8 cellular contexts compared by ENCODE assay signal in genomic region chr11:66478823-66479740, GRCh38. TPM values are rescaled to one million over a fixed set of nuclear protein-coding genes. Genes with fewer than 3 reads are reported as not detected.
A peak's percentile ranks its signal among the peaks of the same experiment; 100 is the strongest.
DNase-seq lines count a peak whose midpoint lies in the region; ATAC-seq lines count a peak whose summit lies in the region.

No MANE protein-coding gene starts in this region.

- CTCF ChIA-PET in activated CD4-positive, alpha-beta T cell treated with anti-CD3 and anti-CD28 coated beads, Interleukin-2, amount 10 ng/mL, durations not matched to agents 7 days and 5 days (lab: Charles Lee) = interaction anchor here (1.1 to 2.2 kb wide), 5 partner anchors 9 to 40 kb away, joined by 3 to 12 read pairs (median 4); partner anchors contain the start of genes MRPL11 and PELI3

- peak; percentile 6 for ATAC-seq in esophagus mucosa
- ATAC-seq in naive B cell (ENCODE audit: low read depth in 2 of 2) = no peak

- DNase-seq in DMS 273 (lab: John Stamatoyannopoulos, UW; ENCODE audit: unreplicated experiment) (peak; percentile 55), DMS 273 treated with DMSO at 0.1 percent for 48 hours (lab: John Stamatoyannopoulos, UW) (no peak), naive B cell (peak; percentile 53), Ammon's horn (ENCODE audit: low spot score) (no peak), SHP77 (lab: John Stamatoyannopoulos, UW) (no peak)
- peak; percentile 17 for DNase-seq in activated CD4-positive, alpha-beta T cell treated with anti-CD3 and anti-CD28 coated beads, Interleukin-2, amount 10 ng/mL, durations not matched to agents 7 days and 5 days

- H3K9me3 Mint-ChIP-seq in activated CD4-positive, alpha-beta T cell treated with anti-CD3 and anti-CD28 coated beads, Interleukin-2, amount 10 ng/mL, durations not matched to agents 7 days and 5 days = no peaks in the 10 kb centered on the region
- no peaks in the 10 kb centered on the region for H3K9me3 Mint-ChIP-seq in naive B cell

- H3K36me3 ChIP-seq in KOPT-K1 (ENCODE audit: insufficient read depth, low read length) = peaks cover 20% of the 10 kb centered on the region; the same call in 1 of the 2 replicates

- POLR2A ChIA-PET in activated CD4-positive, alpha-beta T cell treated with anti-CD3 and anti-CD28 coated beads, Interleukin-2, amount 10 ng/mL, durations not matched to agents 7 days and 5 days (lab: Charles Lee) = no interaction called here

- no peaks in the 10 kb centered on the region for H3K9me3 ChIP-seq in KOPT-K1 (ENCODE audit: insufficient read depth, low read length, poor library complexity, severe bottlenecking)

- H3K27me3 Mint-ChIP-seq in activated CD4-positive, alpha-beta T cell treated with anti-CD3 and anti-CD28 coated beads, Interleukin-2, amount 10 ng/mL, durations not matched to agents 7 days and 5 days = no peaks in the 10 kb centered on the region
- no peaks in the 10 kb centered on the region for H3K27me3 Mint-ChIP-seq in naive B cell

- H3K27ac ChIP-seq in KOPT-K1 (ENCODE audit: low read depth, low read length, poor library complexity, severe bottlenecking) = peak overlapping the region; percentile 78

- H3K27ac Mint-ChIP-seq in activated CD4-positive, alpha-beta T cell treated with anti-CD3 and anti-CD28 coated beads, Interleukin-2, amount 10 ng/mL, durations not matched to agents 7 days and 5 days = peak overlapping the region; percentile 95
- H3K27ac Mint-ChIP-seq in naive B cell = peak overlapping the region; percentile 77 to 95 (median 88)

- H3K4me3 Mint-ChIP-seq in activated CD4-positive, alpha-beta T cell treated with anti-CD3 and anti-CD28 coated beads, Interleukin-2, amount 10 ng/mL, durations not matched to agents 7 days and 5 days = peak overlapping the region; percentile 87
- peak overlapping the region; percentile 91 to 95 (median 93) for H3K4me3 Mint-ChIP-seq in naive B cell

- H3K4me1 Mint-ChIP-seq in activated CD4-positive, alpha-beta T cell treated with anti-CD3 and anti-CD28 coated beads, Interleukin-2, amount 10 ng/mL, durations not matched to agents 7 days and 5 days = peaks cover 24% of the 10 kb centered on the region
- peaks cover 26 to 32% (median 27%) of the 10 kb centered on the region in 3 donors for H3K4me1 Mint-ChIP-seq in naive B cell

- H3K36me3 Mint-ChIP-seq in activated CD4-positive, alpha-beta T cell treated with anti-CD3 and anti-CD28 coated beads, Interleukin-2, amount 10 ng/mL, durations not matched to agents 7 days and 5 days (ENCODE audit: low read depth) = peaks cover 3% of the 10 kb centered on the region
- no peaks in the 10 kb centered on the region for H3K36me3 Mint-ChIP-seq in naive B cell

RNA-seq across cellular contexts. Expression of gene DPP3, which starts 1.2 kb away (rescaled TPM):
- total RNA-seq in activated CD4-positive, alpha-beta T cell treated with anti-CD3 and anti-CD28 coated beads, Interleukin-2, amount 10 ng/mL, durations not matched to agents 7 days and 5 days = 10 to 100 TPM; 78.4 to 82.3 TPM
- 46.9 TPM for total RNA-seq in esophagus mucosa
- 10 to 100 TPM; 22.8 to 36.1 (median 23.8) TPM for polyA plus RNA-seq in naive B cell (ENCODE audit: low read depth in 6 of 6)

RNA-seq across cellular contexts. Expression of gene PELI3, which starts 12.4 kb away (rescaled TPM):
- total RNA-seq in activated CD4-positive, alpha-beta T cell treated with anti-CD3 and anti-CD28 coated beads, Interleukin-2, amount 10 ng/mL, durations not matched to agents 7 days and 5 days = 1 to 10 TPM; 6.7 to 7.2 TPM
- 3.7 TPM for total RNA-seq in esophagus mucosa
- 1 to 10 TPM; 4.7 to 9.4 (median 5.4) TPM for polyA plus RNA-seq in naive B cell (ENCODE audit: low read depth in 6 of 6)

RNA-seq across cellular contexts. Expression of gene BBS1, which starts 31.4 kb away (rescaled TPM):
- total RNA-seq in activated CD4-positive, alpha-beta T cell treated with anti-CD3 and anti-CD28 coated beads, Interleukin-2, amount 10 ng/mL, durations not matched to agents 7 days and 5 days = 10 to 100 TPM; 13.3 to 17.4 TPM
- total RNA-seq in esophagus mucosa = 11.8 TPM
- polyA plus RNA-seq in naive B cell (ENCODE audit: low read depth in 6 of 6) = 10 to 100 TPM in 2 of 6 donors, 1 to 10 TPM in 4; 3.2 to 13.8 (median 9.9) TPM

RNA-seq across cellular contexts. Expression of gene MRPL11, which starts 40.4 kb away (rescaled TPM):
- total RNA-seq in activated CD4-positive, alpha-beta T cell treated with anti-CD3 and anti-CD28 coated beads, Interleukin-2, amount 10 ng/mL, durations not matched to agents 7 days and 5 days = 10 to 100 TPM; 72.4 to 76.4 TPM
- total RNA-seq in esophagus mucosa = 66.4 TPM
- 10 to 100 TPM; 69.1 to 95.1 (median 75.1) TPM for polyA plus RNA-seq in naive B cell (ENCODE audit: low read depth in 6 of 6)

RNA-seq across cellular contexts. Expression of gene NPAS4, which starts 58.2 kb away (rescaled TPM):
- total RNA-seq in activated CD4-positive, alpha-beta T cell treated with anti-CD3 and anti-CD28 coated beads, Interleukin-2, amount 10 ng/mL, durations not matched to agents 7 days and 5 days = under 1 TPM; 0.27 to 0.52 TPM
- total RNA-seq in esophagus mucosa = not detected
- polyA plus RNA-seq in naive B cell (ENCODE audit: low read depth in 6 of 6) = not detected

Comparison
In these comparisons a context has a peak if more than half of its experiments do, and no peak if none do; other contexts are left out.
1. DNase-seq: peak in DMS 273 (single experiment), activated CD4-positive, alpha-beta T cell treated with anti-CD3 and anti-CD28 coated beads, Interleukin-2, amount 10 ng/mL, durations not matched to agents 7 days and 5 days (single experiment) and naive B cell (single experiment); none in DMS 273 treated with DMSO at 0.1 percent for 48 hours (single experiment), Ammon's horn (single experiment) and SHP77 (0 of 2).